8 cellular contexts compared by ENCODE assay signal in the genomic region with DNA sequence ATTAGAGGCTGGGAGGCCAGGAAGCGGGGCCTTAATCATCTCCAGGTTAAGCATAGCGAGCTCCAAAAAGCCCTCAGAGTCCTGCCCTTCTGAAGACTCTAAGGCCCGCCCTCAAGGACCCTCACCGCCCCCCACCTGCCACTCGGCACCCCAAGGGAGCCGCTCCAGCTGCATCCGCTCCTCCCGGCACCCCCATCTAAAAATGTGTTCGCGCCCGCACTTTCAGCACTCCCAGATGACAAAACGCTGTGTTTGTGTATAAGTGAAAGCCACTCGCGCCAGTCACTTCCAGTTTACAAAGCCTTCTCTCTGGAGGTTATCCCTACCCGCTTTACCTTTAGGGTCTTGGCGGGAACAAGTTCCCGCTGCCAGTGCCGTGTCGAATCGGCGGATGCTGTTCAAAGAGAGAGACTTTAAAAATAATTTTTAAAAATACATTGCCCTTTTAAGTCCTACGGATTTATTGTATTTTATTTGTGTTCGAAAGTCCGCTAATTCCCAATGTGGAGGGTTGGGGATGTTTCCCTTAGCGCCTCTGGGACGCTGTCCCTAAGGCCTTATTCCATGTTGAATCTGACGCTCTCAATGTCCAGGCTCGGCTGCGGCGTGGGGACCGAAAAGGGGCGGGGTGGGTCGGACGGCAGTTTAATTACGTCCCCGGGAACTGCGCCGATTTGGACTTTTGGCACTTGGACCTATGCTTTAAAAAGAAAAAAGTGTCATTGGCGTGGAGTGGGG. TPM values are rescaled to one million over a fixed set of nuclear protein-coding genes. Genes with fewer than 3 reads are reported as not detected.
A peak's percentile ranks its signal among the peaks of the same experiment; 100 is the strongest.
DNase-seq lines count a peak whose midpoint lies in the region; ATAC-seq and TF ChIP-seq lines count a peak whose summit lies in the region.

A gene (minus strand): TSS at position 64 of the 738 bp plus-strand sequence. CDS start 900 bp downstream, outside the sequence.
A gene with protein sequence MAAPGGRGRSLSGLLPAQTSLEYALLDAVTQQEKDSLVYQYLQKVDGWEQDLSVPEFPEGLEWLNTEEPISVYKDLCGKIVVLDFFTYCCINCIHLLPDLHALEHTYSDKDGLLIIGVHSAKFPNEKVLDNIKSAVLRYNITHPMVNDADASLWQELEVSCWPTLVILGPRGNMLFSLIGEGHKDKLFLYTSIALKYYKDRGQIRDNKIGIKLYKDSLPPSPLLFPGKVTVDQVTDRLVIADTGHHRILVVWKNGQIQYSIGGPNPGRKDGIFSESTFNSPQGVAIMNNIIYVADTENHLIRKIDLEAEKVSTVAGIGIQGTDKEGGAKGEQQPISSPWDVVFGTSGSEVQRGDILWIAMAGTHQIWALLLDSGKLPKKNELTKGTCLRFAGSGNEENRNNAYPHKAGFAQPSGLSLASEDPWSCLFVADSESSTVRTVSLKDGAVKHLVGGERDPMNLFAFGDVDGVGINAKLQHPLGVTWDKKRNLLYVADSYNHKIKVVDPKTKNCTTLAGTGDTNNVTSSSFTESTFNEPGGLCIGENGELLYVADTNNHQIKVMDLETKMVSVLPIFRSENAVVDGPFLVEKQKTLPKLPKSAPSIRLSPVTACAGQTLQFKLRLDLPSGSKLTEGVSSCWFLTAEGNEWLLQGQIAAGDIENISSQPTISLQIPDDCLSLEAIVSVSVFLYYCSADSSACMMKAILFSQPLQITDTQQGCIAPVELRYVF (plus strand): TSS at position 643 of the 738 bp plus-strand sequence. CDS start 212 bp downstream, outside the sequence.

- H3K27ac ChIP-seq in A673 (ENCODE audit: low read depth, low read length, poor library complexity, severe bottlenecking) (peak within 1 kb of the TSS; percentile 99), cingulate gyrus (ENCODE audit: low read depth, low read length) (peak within 1 kb of the TSS; percentile 73)

- CTCF ChIA-PET in A673 (lab: Charles Lee) = no interaction called here

- no peak for TF ChIP-seq CTCF in A673 (conservative IDR thresholded peaks at IDR 0.05; ENCODE audit: low read depth, low read length)

- peaks cover 6% of the 10 kb centered on the region for H3K36me3 ChIP-seq in A673 (ENCODE audit: insufficient read depth, low read length, poor library complexity, severe bottlenecking)

- H3K4me3 ChIP-seq in A673 (ENCODE audit: low read depth, low read length, poor library complexity, severe bottlenecking) = peak within 1 kb of the TSS; percentile 76

- H3K9me3 ChIP-seq in A673 (ENCODE audit: low read depth, low read length, poor library complexity, severe bottlenecking) = no peaks in the 10 kb centered on the region

- no TSS peak for BruUV-seq in A673 (replicated peaks; lab: Mats Ljungman, UMichigan)

- DNase-seq in A673 (ENCODE audit: low spot score) (peak; percentile 90), NCI-H510A (lab: John Stamatoyannopoulos, UW) (peak; percentile 90), left colon (peak; percentile 77 to 87)
- DNase-seq in activated CD4-positive, alpha-beta T cell treated with anti-CD3 and anti-CD28 coated beads for 4 hours = peak; percentile 62 to 63
- DNase-seq in stimulated activated CD4-positive, alpha-beta T cell treated with anti-CD3 and anti-CD28 coated beads, Interleukin-1b, Interleukin-23, amount 100 ng/mL, for 4 hours (ENCODE audit: low read depth in 2 of 2) = peak; percentile 53 to 58

- POLR2A ChIA-PET in A673 (lab: Charles Lee; ENCODE audit: low non-redundant PET) = no interaction called here

- H3K4me1 ChIP-seq in A673 (ENCODE audit: insufficient read depth, low read length, poor library complexity, severe bottlenecking) = peaks cover 27% of the 10 kb centered on the region

- peak; percentile 41 for ATAC-seq in GM18868 (IDR thresholded peaks at IDR 0.05; ENCODE audit: unreplicated experiment)
- peak; percentile 51 for ATAC-seq in HG03139 (IDR thresholded peaks at IDR 0.05; ENCODE audit: unreplicated experiment)
- peak; percentile 87 for ATAC-seq in left colon

- no peaks in the 10 kb centered on the region for H3K27me3 ChIP-seq in A673 (replicated peaks; ENCODE audit: insufficient read depth, low read depth, low read length, poor library complexity)

- intact Hi-C loops in A673 (cut with micrococcal nuclease; ENCODE audit: unreplicated experiment) = loop anchor here (1.0 to 2.0 kb wide), 3 partner anchors 131 to 249 kb away; no protein-coding TSS in a partner anchor
- intact Hi-C loops in left colon (cut with DNase I, micrococcal nuclease) = no loop called here

RNA-seq across cellular contexts. Expression of the first gene that starts in this region (rescaled TPM):
- total RNA-seq in A673 (2021) (62.4 and 75.6 TPM in 2 replicates), left colon (1 to 10 TPM; 3.7 to 4.9 TPM)

RNA-seq across cellular contexts. Expression of the second gene that starts in this region (rescaled TPM):
- 49.7 and 61.9 TPM in 2 replicates for total RNA-seq in A673 (2021)
- 10 to 100 TPM; 33.0 to 36.5 TPM for total RNA-seq in left colon

Comparison
In these comparisons a context has a peak if more than half of its experiments do, and no peak if none do; other contexts are left out.
1. Peak in every context shown above with its lines: DNase-seq, ATAC-seq, H3K4me3 ChIP-seq and H3K27ac ChIP-seq.
2. RNA of the first gene that starts in this region (total RNA-seq): 62.4 to 75.6 TPM in A673; 3.7 to 4.9 TPM in left colon; every median in the first group is over 10 times any median in the second.